16 cellular contexts compared by ENCODE assay signal in the genomic region with DNA sequence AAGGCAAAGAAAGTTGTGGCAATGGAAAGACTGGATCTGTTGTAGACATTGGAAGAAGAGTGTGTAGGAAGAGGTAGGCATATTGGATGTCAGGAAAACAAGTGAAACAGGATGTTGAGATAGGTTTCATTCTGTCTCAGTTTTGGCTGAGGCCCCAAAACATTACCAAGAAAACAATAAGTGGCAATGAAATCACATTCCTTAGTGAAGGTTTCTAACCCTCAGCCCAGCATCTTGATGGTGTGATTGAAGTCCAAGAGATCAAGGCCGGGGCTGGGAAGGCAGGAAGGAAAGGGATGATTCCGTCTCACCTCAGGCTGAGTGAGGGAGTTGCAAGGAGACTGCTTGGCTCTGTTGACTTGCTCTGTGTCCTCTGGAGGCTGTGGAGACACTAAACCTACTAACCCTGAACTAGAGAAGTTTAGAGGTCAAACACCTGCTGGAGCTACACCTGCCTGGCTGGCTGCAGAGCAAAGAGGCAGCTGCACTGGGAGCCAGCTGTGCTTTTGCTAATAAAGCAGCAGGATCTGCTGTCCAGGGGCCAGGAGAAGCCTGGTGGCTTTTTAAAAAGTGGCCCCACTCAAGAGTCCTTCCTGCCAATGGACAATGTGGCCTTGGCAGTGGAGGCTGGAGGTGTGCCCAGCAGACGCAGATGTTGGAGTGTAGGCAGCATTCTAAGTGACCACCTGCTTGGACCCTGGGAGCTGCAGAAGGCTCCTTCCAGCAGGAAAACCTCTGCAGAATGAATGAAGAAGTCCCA. TPM values are rescaled to one million over a fixed set of nuclear protein-coding genes. Genes with fewer than 3 reads are reported as not detected.
DNase-seq lines count a peak whose midpoint lies in the region; ATAC-seq, FAIRE-seq and TF ChIP-seq lines count a peak whose summit lies in the region.
"Had no signal": no experiment of that assay in that cellular context is flagged by ENCODE, and none has a peak within 500 bp of the region (broad histone marks: within the 10 kb centered on the region; RNA-seq: fewer than 3 reads in every experiment).

No MANE protein-coding gene starts in this region.

- H3K27me3 Mint-ChIP-seq in activated T-cell treated with anti-CD3 and anti-CD28 coated beads, Interleukin-2, amount 50 U/mL, for 72 hours (ENCODE audit: low read depth) = no peaks in the 10 kb centered on the region

- CTCF ChIA-PET in GM12878 (lab: Yijun Ruan, JAX) = interaction anchor here (1.3 kb wide), 1 partner anchor 15 kb away, joined by 3 read pairs; no protein-coding TSS in a partner anchor

- RAD21 ChIA-PET in GM12878 (lab: Charles Lee; ENCODE audit: unreplicated experiment) = no interaction called here

- no peak for ATAC-seq in activated T-cell treated with anti-CD3 and anti-CD28 coated beads, Interleukin-2, amount 50 U/mL, for 72 hours (replicated peaks in 1 of 2)
- ATAC-seq in GM12878 = no peak
- ATAC-seq in stimulated activated effector memory CD8-positive, alpha-beta T cell treated with anti-CD3 and anti-CD28 coated beads, Interleukin-12 subunit alpha, Interleukin-12 subunit beta, amount 100 ng/mL, for 72 hours = no peak
- no peak for ATAC-seq in GM18909 (IDR thresholded peaks at IDR 0.05; ENCODE audit: poor library complexity, unreplicated experiment)
- no peak for ATAC-seq in HG03139 (IDR thresholded peaks at IDR 0.05; ENCODE audit: unreplicated experiment)

- peak overlapping the region; percentile 2 for H3K27ac Mint-ChIP-seq in activated T-cell treated with anti-CD3 and anti-CD28 coated beads, Interleukin-2, amount 50 U/mL, for 72 hours
- H3K27ac Mint-ChIP-seq in stimulated activated effector memory CD8-positive, alpha-beta T cell treated with anti-CD3 and anti-CD28 coated beads, Interleukin-12 subunit alpha, Interleukin-12 subunit beta, amount 100 ng/mL, for 72 hours = peak overlapping the region; percentile 43
- H3K27ac Mint-ChIP-seq: immature natural killer cell had no signal

- FAIRE-seq in GM12878 (lab: Jason Lieb, UNC) = no peak
- FAIRE-seq: D721Med, RCC 7860 had no signal

- no peak for DNase-seq in activated T-cell treated with anti-CD3 and anti-CD28 coated beads, Interleukin-2, amount 50 U/mL, for 72 hours
- DNase-seq in activated T-cell treated with anti-CD3 and anti-CD28 coated beads for 4 hours (no peak), NCI-H146 (lab: John Stamatoyannopoulos, UW) (peak; percentile 95), GM12878 (ENCODE audit: low read depth, low spot score) (no peak), tibial nerve (ENCODE audit: low spot score in 2 of 2) (no peak)
- no peak for DNase-seq in stimulated activated effector memory CD8-positive, alpha-beta T cell treated with anti-CD3 and anti-CD28 coated beads, Interleukin-12 subunit alpha, Interleukin-12 subunit beta, amount 100 ng/mL, for 72 hours (ENCODE audit: low spot score in 2 of 2)
- DNase-seq: activated CD4-positive, alpha-beta T cell treated with anti-CD3 and anti-CD28 coated beads for 1 hour; central memory CD4-positive, alpha-beta T cell; immature natural killer cell; midbrain; NCI-H446 treated with DMSO at 0.1 percent for 48 hours; stimulated activated CD4-positive, alpha-beta T cell treated with anti-CD3 and anti-CD28 coated beads, Interleukin-4, amount 100 ng/mL, for 4 hours had no signal

- H3K4me1 ChIP-seq in GM12878 (ENCODE audit: control insufficient read depth, insufficient read depth, low read length) (peaks cover 7% of the 10 kb centered on the region; the same call in 1 of the 2 replicates), tibial nerve (peaks cover 0 to 5% (median 0%) of the 10 kb centered on the region in 4 donors)

- H2AFZ ChIP-seq in GM12878 (ENCODE audit: control insufficient read depth, low read depth, low read length) = no peak overlapping the region

- H3K9ac ChIP-seq in GM12878 (ENCODE audit: control insufficient read depth, insufficient read depth, low read length) = no peak overlapping the region

- SMC1A ChIA-PET in GM12878 (lab: Charles Lee; ENCODE audit: uncharacterized antibody, unreplicated experiment) = no interaction called here

- H3K27me3 ChIP-seq in GM12878 (replicated peaks in 1 of 2; ENCODE audit: control insufficient read depth in 2 of 2, insufficient read depth in 2 of 2, low read length in 1 of 2) (no peaks in the 10 kb centered on the region), tibial nerve (no peaks in the 10 kb centered on the region)

- no peak for TF ChIP-seq CTCF in GM12878 (IDR thresholded peaks at IDR 0.05 in 2 of 3, conservative IDR thresholded peaks at IDR 0.05 in 1 of 3; ENCODE audit: control insufficient read depth in 2 of 3, extremely low read depth in 1 of 3, insufficient read depth in 1 of 3, low read depth in 3 of 3, low read length in 3 of 3)
- TF ChIP-seq CTCF in tibial nerve (IDR thresholded peaks at IDR 0.05) = no peak

- peaks cover 3% of the 10 kb centered on the region; the same call in 1 of the 2 replicates for H3K79me2 ChIP-seq in GM12878 (ENCODE audit: control insufficient read depth, insufficient read depth, low read length)

- H4K20me1 ChIP-seq in GM12878 (ENCODE audit: control insufficient read depth, insufficient read depth) = no peaks in the 10 kb centered on the region

- H3K9me3 ChIP-seq in GM12878 (replicated peaks; ENCODE audit: control insufficient read depth, insufficient read depth, low read length) (no peaks in the 10 kb centered on the region; the same call in 2 of the 3 replicates), tibial nerve (peaks cover 0 to 13% (median 0%) of the 10 kb centered on the region in 4 donors)

- TF ChIP-seq RAD21 in GM12878 (IDR thresholded peaks at IDR 0.05; ENCODE audit: insufficient read depth, low read depth, low read length) = no peak

- H3K36me3 ChIP-seq in GM12878 (ENCODE audit: control insufficient read depth in 2 of 2, insufficient read depth in 2 of 2, low read length in 1 of 2) (no peaks in the 10 kb centered on the region), tibial nerve (peaks cover 0 to 4% (median 0%) of the 10 kb centered on the region in 3 donors)

- H3K4me1 Mint-ChIP-seq in activated T-cell treated with anti-CD3 and anti-CD28 coated beads, Interleukin-2, amount 50 U/mL, for 72 hours (ENCODE audit: low read depth) = peaks cover 7% of the 10 kb centered on the region
- H3K4me1 Mint-ChIP-seq in stimulated activated effector memory CD8-positive, alpha-beta T cell treated with anti-CD3 and anti-CD28 coated beads, Interleukin-12 subunit alpha, Interleukin-12 subunit beta, amount 100 ng/mL, for 72 hours = peaks cover 21% of the 10 kb centered on the region

- POLR2A ChIA-PET in GM12878 (lab: Charles Lee) = no interaction called here

- in situ Hi-C loops in GM12878 (cut with MboI) = loop anchor here (5.0 kb wide), 1 partner anchor 195 kb away; no protein-coding TSS in a partner anchor

- no peaks in the 10 kb centered on the region for H3K9me3 Mint-ChIP-seq in activated T-cell treated with anti-CD3 and anti-CD28 coated beads, Interleukin-2, amount 50 U/mL, for 72 hours
- H3K9me3 Mint-ChIP-seq in stimulated activated effector memory CD8-positive, alpha-beta T cell treated with anti-CD3 and anti-CD28 coated beads, Interleukin-12 subunit alpha, Interleukin-12 subunit beta, amount 100 ng/mL, for 72 hours = no peaks in the 10 kb centered on the region
- H3K9me3 Mint-ChIP-seq: immature natural killer cell had no signal

- intact Hi-C loops in GM12878 (cut with micrococcal nuclease; ENCODE audit: unreplicated experiment) = no loop called here

- 97% methylated on average over 3 of the region's 3 CpGs for WGBS in GM12878 (ENCODE audit: insufficient coverage, insufficient replicate concordance, low lambda C conversion rate, missing lambda C conversion rate)
- 83 to 87% methylated on average over 3 of the region's 3 CpGs for WGBS in tibial nerve, 2 donors

- no peak overlapping the region for H3K4me2 ChIP-seq in GM12878 (ENCODE audit: control insufficient read depth, insufficient read depth)

- TF ChIP-seq EP300 in GM12878 (IDR thresholded peaks at IDR 0.05; ENCODE audit: borderline replicate concordance in 1 of 2, control insufficient read depth in 1 of 2, low read depth in 2 of 2, low read length in 2 of 2) (no peak), tibial nerve (IDR thresholded peaks at IDR 0.05) (no peak)

- H3K36me3 Mint-ChIP-seq in activated T-cell treated with anti-CD3 and anti-CD28 coated beads, Interleukin-2, amount 50 U/mL, for 72 hours (ENCODE audit: insufficient read depth in 2 of 2) = peaks cover 0 to 1% of the 10 kb centered on the region in 2 donors
- no peaks in the 10 kb centered on the region for H3K36me3 Mint-ChIP-seq in stimulated activated effector memory CD8-positive, alpha-beta T cell treated with anti-CD3 and anti-CD28 coated beads, Interleukin-12 subunit alpha, Interleukin-12 subunit beta, amount 100 ng/mL, for 72 hours
- H3K36me3 Mint-ChIP-seq: immature natural killer cell had no signal

- no peak for TF ChIP-seq POLR2A in GM12878 (IDR thresholded peaks at IDR 0.05; ENCODE audit: low read depth, low read length)
- no peak for TF ChIP-seq POLR2A in tibial nerve (IDR thresholded peaks at IDR 0.05)

- no peak overlapping the region for H3K4me3 ChIP-seq in GM12878
- no peak overlapping the region for H3K4me3 ChIP-seq in tibial nerve

- BruUV-seq in GM12878 (replicated peaks; lab: Mats Ljungman, UMichigan) = no TSS peak

- H3K27ac ChIP-seq in GM12878 (ENCODE audit: control insufficient read depth, insufficient read depth) (no peak overlapping the region), tibial nerve (no peak overlapping the region)

- no peak overlapping the region for H3K4me3 Mint-ChIP-seq in activated T-cell treated with anti-CD3 and anti-CD28 coated beads, Interleukin-2, amount 50 U/mL, for 72 hours
- no peak overlapping the region for H3K4me3 Mint-ChIP-seq in stimulated activated effector memory CD8-positive, alpha-beta T cell treated with anti-CD3 and anti-CD28 coated beads, Interleukin-12 subunit alpha, Interleukin-12 subunit beta, amount 100 ng/mL, for 72 hours
- H3K4me3 Mint-ChIP-seq: immature natural killer cell had no signal

RNA-seq across cellular contexts. Expression of a gene that starts 53.6 kb away (rescaled TPM):
- 10 to 100 TPM; 15.3 to 19.2 TPM for total RNA-seq in activated T-cell treated with anti-CD3 and anti-CD28 coated beads, Interleukin-2, amount 50 U/mL, for 72 hours
- 129 and 133 TPM in 2 replicates for total RNA-seq in GM12878 (2013; cell fraction: nucleolus; rRNA removed)
- total RNA-seq in GM12878 (2014; rRNA removed) (12.5 and 13.5 TPM in 2 replicates), GM12878 (2014; rRNA removed; fragmentation: Illumina TruSeq; extraction: Trizol) (14.6 and 16.1 TPM in 2 replicates), GM12878 (2021) (14.6 and 15.2 TPM in 2 replicates), tibial nerve (10 to 100 TPM in 3 of 4 donors, 1 to 10 TPM in 1; 9.6 to 14.5 (median 12.3) TPM)
- polyA plus RNA-seq in GM12878 (2011; ENCODE audit: low read depth) = 2.1 TPM
- polyA plus RNA-seq in GM12878 (2011; rRNA removed) (8.5 and 13.5 TPM in 2 replicates), GM12878 (2014; fragmentation: Illumina TruSeq; extraction: Trizol) (11.3 and 13.6 TPM in 2 replicates), GM12878 (2014; fragmentation: Nextera tagmentation; extraction: Ambion mirVana) (1 to 10 TPM; 1.3 to 2.1 TPM), GM12878 (2014; rRNA removed) (5.4 and 6.1 TPM in 2 replicates), GM12878 (2016; fragmentation: Nextera tagmentation; extraction: Ambion mirVana) (1 to 10 TPM; 3.3 to 4.7 TPM)
- 2.5 and 2.7 TPM in 2 replicates for polyA plus RNA-seq in GM12878 (2011; cell fraction: cytosol; rRNA removed)
- polyA plus RNA-seq in GM12878 (2011; cell fraction: nucleus; rRNA removed) = 13.0 and 14.5 TPM in 2 replicates
- polyA plus RNA-seq in GM12878 (2012) = 4.1 and 4.8 TPM in 2 replicates
- polyA minus RNA-seq in GM12878 (2011; rRNA and poly(A)+ RNA removed) = 33.8 and 44.9 TPM in 2 replicates
- 5.7 and 6.7 TPM in 2 replicates for polyA minus RNA-seq in GM12878 (2011; cell fraction: cytosol; rRNA and poly(A)+ RNA removed)
- polyA minus RNA-seq in GM12878 (2011; cell fraction: nucleus; rRNA and poly(A)+ RNA removed) = 20.7 and 37.2 TPM in 2 replicates
